Comparison of ENCODE assay signal across 8 cellular contexts in the genomic region with DNA sequence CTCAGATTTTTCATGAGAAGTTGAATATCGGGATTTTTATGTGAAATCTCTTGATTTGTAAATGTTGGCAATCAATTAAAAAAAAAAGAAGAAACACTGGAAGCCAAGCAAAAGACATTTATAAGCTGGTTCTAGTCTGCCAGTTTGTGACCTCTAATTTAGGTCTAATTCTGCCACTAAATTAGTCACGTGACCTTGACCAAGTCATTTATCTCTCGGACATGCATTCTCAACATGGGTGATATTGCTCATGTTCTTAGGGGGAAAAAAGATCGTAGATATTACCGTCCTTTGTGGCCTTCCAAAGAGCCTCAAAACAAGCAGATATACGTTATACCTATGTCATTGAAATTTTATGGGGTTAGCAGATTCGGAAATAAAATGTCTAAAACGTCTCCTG. TPM values are rescaled to one million over a fixed set of nuclear protein-coding genes. Genes with fewer than 3 reads are reported as not detected.
DNase-seq lines count a peak whose midpoint lies in the region; ATAC-seq, FAIRE-seq and TF ChIP-seq lines count a peak whose summit lies in the region.

No MANE protein-coding gene starts in this region.

- no peak overlapping the region for H3K14ac ChIP-seq in H1 (ENCODE audit: insufficient read length)

- no peak overlapping the region for H3K4ac ChIP-seq in H1 (replicated peaks; ENCODE audit: insufficient read length, low read depth, low read length)

- H3K4me3 Mint-ChIP-seq in Caco-2 (ENCODE audit: unreplicated experiment) (peak overlapping the region; percentile 98), neural progenitor cell (peak overlapping the region; percentile 93)

- TF ChIP-seq RAD21 in H1 (IDR thresholded peaks at IDR 0.05 in 1 of 2, conservative IDR thresholded peaks at IDR 0.05 in 1 of 2; ENCODE audit: low read depth in 2 of 2, low read length in 2 of 2): no peak

- H2BK12ac ChIP-seq in H1 (ENCODE audit: low read depth, low read length): no peak overlapping the region

- no peaks in the 10 kb centered on the region; the same call in none of the 2 replicates for H3K23me2 ChIP-seq in H1 (ENCODE audit: low read depth, low read length)

- H3K18ac ChIP-seq in H1 (ENCODE audit: extremely low read depth, low read length): no peak overlapping the region

- H2AK5ac ChIP-seq in H1 (ENCODE audit: low read depth, low read length): no peak overlapping the region

- no peaks in the 10 kb centered on the region for H3K4me1 ChIP-seq in Caco-2
- H3K4me1 ChIP-seq in OCI-LY1 (ENCODE audit: insufficient read depth, low read length, severe bottlenecking): peaks cover 14% of the 10 kb centered on the region
- H3K4me1 ChIP-seq in H1 (replicated peaks in 1 of 4; ENCODE audit: control insufficient read depth in 3 of 4, insufficient read depth in 4 of 4, low read length in 3 of 4): no peaks in the 10 kb centered on the region
- H3K4me1 ChIP-seq in neural progenitor cell: no peaks in the 10 kb centered on the region

- no peak overlapping the region for H4K5ac ChIP-seq in H1 (ENCODE audit: insufficient read length, low read depth, low read length)

- H2AFZ ChIP-seq in OCI-LY1 (ENCODE audit: low read length) (peak overlapping the region; percentile 76), H1 (ENCODE audit: low read length) (peak overlapping the region; percentile 38), neural progenitor cell (replicated peaks) (peak overlapping the region; percentile 45)

- POLR2A ChIA-PET in Caco-2 (lab: Charles Lee): no interaction called here
- POLR2A ChIA-PET in H1 (lab: Charles Lee; ENCODE audit: partially characterized antibody): interaction anchor here (0.6 to 1.9 kb wide), 3 partner anchors 35 to 181 kb away, joined by 3 to 6 read pairs (median 3); no protein-coding TSS in a partner anchor

- no peak for ATAC-seq in HG03432 (IDR thresholded peaks at IDR 0.05; ENCODE audit: unreplicated experiment)
- no peak for ATAC-seq in HG03097 (IDR thresholded peaks at IDR 0.05; ENCODE audit: low FRiP score, unreplicated experiment)

- no peaks in the 10 kb centered on the region for H3K79me1 ChIP-seq in H1 (ENCODE audit: low read depth, low read length)

- H3K36me3 ChIP-seq in Caco-2 (ENCODE audit: control insufficient read depth, insufficient read depth, low read length): no peaks in the 10 kb centered on the region
- H3K36me3 ChIP-seq in OCI-LY1 (ENCODE audit: insufficient read depth, low read length): no peaks in the 10 kb centered on the region
- no peaks in the 10 kb centered on the region for H3K36me3 ChIP-seq in H1 (ENCODE audit: control insufficient read depth in 2 of 4, insufficient read depth in 4 of 4, low read length in 3 of 4)
- no peaks in the 10 kb centered on the region for H3K36me3 ChIP-seq in neural progenitor cell

- no peaks in the 10 kb centered on the region for H3K9me2 ChIP-seq in OCI-LY1 (ENCODE audit: low read depth, low read length)

- H3K79me2 ChIP-seq in OCI-LY1 (ENCODE audit: insufficient read depth, low read length) (no peaks in the 10 kb centered on the region), H1 (ENCODE audit: control insufficient read depth in 1 of 2, insufficient read depth in 2 of 2, low read length in 2 of 2) (no peaks in the 10 kb centered on the region), neural progenitor cell (ENCODE audit: low read depth) (no peaks in the 10 kb centered on the region)

- H3K27ac Mint-ChIP-seq in Caco-2 (ENCODE audit: unreplicated experiment): peak overlapping the region; percentile 95
- peak overlapping the region; percentile 60 for H3K27ac Mint-ChIP-seq in neural progenitor cell

- no peak overlapping the region for H3K56ac ChIP-seq in H1 (replicated peaks; ENCODE audit: insufficient read length, low read depth, low read length)

- H3K4me1 Mint-ChIP-seq in Caco-2 (ENCODE audit: low read depth, unreplicated experiment): no peaks in the 10 kb centered on the region
- peaks cover 12% of the 10 kb centered on the region for H3K4me1 Mint-ChIP-seq in neural progenitor cell

- H3K9ac ChIP-seq in OCI-LY1 (ENCODE audit: low read length): peak overlapping the region; percentile 63; the same call in 1 of the 2 replicates
- H3K9ac ChIP-seq in H1 (replicated peaks in 1 of 4; ENCODE audit: extremely low read depth in 1 of 4, low read depth in 3 of 4, low read length in 3 of 4): 0 out of 7 replicates have a peak overlapping the region, but pooled peaks of 1 of the 4 experiments have one; percentile 61
- H3K9ac ChIP-seq in neural progenitor cell: no peak overlapping the region

- no peak overlapping the region for H2BK120ac ChIP-seq in H1 (replicated peaks; ENCODE audit: low read depth, low read length)

- no peaks in the 10 kb centered on the region for H3K9me3 ChIP-seq in Caco-2
- no peaks in the 10 kb centered on the region for H3K9me3 ChIP-seq in OCI-LY1 (ENCODE audit: low read length)
- H3K9me3 ChIP-seq in H1 (ENCODE audit: insufficient read depth in 2 of 2, low read depth in 1 of 2, low read length in 1 of 2): peaks cover 10 to 15% of the 10 kb centered on the region in 2 experiments; a peak in 3 of 4 replicates
- peaks cover 7% of the 10 kb centered on the region for H3K9me3 ChIP-seq in neural progenitor cell (ENCODE audit: low read depth)

- no peaks in the 10 kb centered on the region for H3K27me3 Mint-ChIP-seq in Caco-2 (ENCODE audit: insufficient read depth, unreplicated experiment)
- H3K27me3 Mint-ChIP-seq in neural progenitor cell (ENCODE audit: insufficient read depth, low read depth): peaks cover 4% of the 10 kb centered on the region

- 83% methylated on average over 8 of the region's 8 CpGs; no CpG with 5 or more reads in 1 of the 2 experiments for WGBS in H1 (ENCODE audit: extremely low coverage in 1 of 2, insufficient coverage in 1 of 2, insufficient read length in 1 of 2, insufficient replicate concordance in 2 of 2, low coverage in 1 of 2, low lambda C conversion rate in 2 of 2, missing lambda C conversion rate in 1 of 2), 2 experiments

- no peaks in the 10 kb centered on the region for H3K9me3 Mint-ChIP-seq in Caco-2 (ENCODE audit: unreplicated experiment)
- H3K9me3 Mint-ChIP-seq in neural progenitor cell: peaks cover 30% of the 10 kb centered on the region

- H2BK15ac ChIP-seq in H1 (ENCODE audit: low read length): no peak overlapping the region

- H3K4me2 ChIP-seq in OCI-LY1 (ENCODE audit: low read length) (peak overlapping the region; percentile 87), H1 (ENCODE audit: insufficient read depth in 1 of 2, low read depth in 2 of 2, low read length in 2 of 2) (peak overlapping the region; percentile 52 to 89), neural progenitor cell (peak overlapping the region; percentile 71)

- TF ChIP-seq CTCF in Caco-2 (IDR thresholded peaks at IDR 0.05; ENCODE audit: insufficient read depth in 1 of 2, low read depth in 1 of 2, low read length in 1 of 2, severe bottlenecking in 1 of 2, unreplicated experiment in 1 of 2): no peak
- TF ChIP-seq CTCF in OCI-LY1 (IDR thresholded peaks at IDR 0.05; ENCODE audit: low read length): no peak
- TF ChIP-seq CTCF in H1 (IDR thresholded peaks at IDR 0.05; ENCODE audit: control extremely low read depth in 1 of 3, insufficient read depth in 1 of 3, low read depth in 1 of 3, low read length in 3 of 3): no peak
- no peak for TF ChIP-seq CTCF in neural progenitor cell (IDR thresholded peaks at IDR 0.05)

- FAIRE-seq in H1 (lab: Jason Lieb, UNC): no peak

- no peak overlapping the region for H2BK5ac ChIP-seq in H1 (ENCODE audit: low read depth, low read length)

- no peak overlapping the region for H4K8ac ChIP-seq in H1 (ENCODE audit: extremely low read depth, insufficient read depth, low read length)

- H3K4me3 ChIP-seq in Caco-2 (ENCODE audit: low read depth, low read length) (peak overlapping the region; percentile 80), OCI-LY1 (ENCODE audit: low read depth, low read length, poor library complexity, severe bottlenecking) (peak overlapping the region; percentile 74), H1 (ENCODE audit: extremely low read depth in 1 of 4, insufficient read depth in 2 of 4, low read depth in 3 of 4, low read length in 4 of 4) (peak overlapping the region; percentile 54 to 80 (median 76)), neural progenitor cell (peak overlapping the region; percentile 51)

- no peaks in the 10 kb centered on the region for H4K20me1 ChIP-seq in OCI-LY1 (ENCODE audit: insufficient read depth, low read length)
- no peaks in the 10 kb centered on the region for H4K20me1 ChIP-seq in H1 (replicated peaks in 1 of 2; ENCODE audit: control insufficient read depth in 1 of 2, insufficient read depth in 2 of 2, low read length in 2 of 2)
- H4K20me1 ChIP-seq in neural progenitor cell (ENCODE audit: low read depth): no peaks in the 10 kb centered on the region

- H3K27me3 ChIP-seq in Caco-2 (replicated peaks; ENCODE audit: control insufficient read depth, insufficient read depth, low read length) (no peaks in the 10 kb centered on the region), OCI-LY1 (ENCODE audit: insufficient read depth, low read length) (0 out of 2 replicates have a peak, but pooled peaks cover 3% of the 10 kb centered on the region), H1 (replicated peaks in 1 of 4; ENCODE audit: control insufficient read depth in 3 of 4, extremely low read depth in 1 of 4, insufficient read depth in 3 of 4, low read length in 3 of 4) (peaks cover 0 to 7% (median 1%) of the 10 kb centered on the region in 4 experiments; a peak in 4 of 7 replicates), neural progenitor cell (peaks cover 20% of the 10 kb centered on the region)

- no peak for TF ChIP-seq POLR2A in H1 (IDR thresholded peaks at IDR 0.05; ENCODE audit: control extremely low read depth in 1 of 2, low read depth in 2 of 2, low read length in 2 of 2)

- no peaks in the 10 kb centered on the region for H3F3A ChIP-seq in OCI-LY1 (ENCODE audit: insufficient read depth, low read length)
- H3F3A ChIP-seq in neural progenitor cell (ENCODE audit: low read depth): no peaks in the 10 kb centered on the region

- no peak overlapping the region for H4K91ac ChIP-seq in H1 (replicated peaks; ENCODE audit: insufficient read length, low read length)

- H3K23ac ChIP-seq in H1 (ENCODE audit: insufficient read length): no peak overlapping the region

- intact Hi-C loops in Caco-2 (cut with micrococcal nuclease; ENCODE audit: unreplicated experiment): no loop called here

- BruUV-seq in Caco-2 (replicated peaks; lab: Mats Ljungman, UMichigan): TSS peak; percentile 48

- CTCF ChIA-PET in Caco-2 (lab: Charles Lee): no interaction called here
- CTCF ChIA-PET in H1 (lab: Charles Lee; ENCODE audit: partially characterized antibody): interaction anchor here (0.7 to 2.5 kb wide), 5 partner anchors 10 to 182 kb away, joined by 3 to 10 read pairs (median 3); no protein-coding TSS in a partner anchor

- H3K27ac ChIP-seq in OCI-LY1 (ENCODE audit: low read depth, low read length, poor library complexity, severe bottlenecking) (no peak overlapping the region), H1 (ENCODE audit: low read depth, low read length) (no peak overlapping the region), neural progenitor cell (no peak overlapping the region)

- DNase-seq in Caco-2 (no peak), H1 (ENCODE audit: low read depth in 1 of 2, low spot score in 2 of 2) (no peak), neural progenitor cell (ENCODE audit: low spot score) (no peak), NCI-H345 (lab: John Stamatoyannopoulos, UW) (no peak)
- no peak for DNase-seq in central memory CD4-positive, alpha-beta T cell

- no peak for TF ChIP-seq EP300 in H1 (IDR thresholded peaks at IDR 0.05; ENCODE audit: borderline replicate concordance in 1 of 2, low read depth in 2 of 2, low read length in 2 of 2)

- H3K36me3 Mint-ChIP-seq in Caco-2 (ENCODE audit: insufficient read depth, unreplicated experiment) (peaks cover 6% of the 10 kb centered on the region), neural progenitor cell (peaks cover 5% of the 10 kb centered on the region)

- H2BK20ac ChIP-seq in H1 (ENCODE audit: low read length): no peak overlapping the region

RNA-seq across cellular contexts. Expression of a gene that starts 52.9 kb away (rescaled TPM):
- total RNA-seq in Caco-2 (2022) (5.3 and 5.9 TPM in 2 replicates), neural progenitor cell (ENCODE audit: low replicate concordance) (14.4 and 15.9 TPM in 2 replicates)
- total RNA-seq in H1 (2021; fragmentation: NEBNext Ultra II Directional; extraction: Animal tissue kit (Norgen Biotek cat#: 25700)): 6.9 and 7.3 TPM in 2 replicates
- 3.7 and 4.1 TPM in 2 replicates for polyA plus RNA-seq in H1 (2011; rRNA removed)
- polyA plus RNA-seq in H1 (2011; cell fraction: cytosol; rRNA removed): 6.0 TPM
- 7.8 TPM for polyA plus RNA-seq in H1 (2011; cell fraction: nucleus; rRNA removed)
- 3.6 to 5.2 TPM (median 4.0 TPM) in 4 replicates for polyA plus RNA-seq in H1 (2012, experiment 1 of 2)
- polyA plus RNA-seq in H1 (2012, experiment 2 of 2): 0.38 TPM
- 6.4 TPM for polyA plus RNA-seq in H1 (2013, experiment 1 of 2)
- 5.7 TPM for polyA plus RNA-seq in H1 (2013, experiment 2 of 2)
- 13.6 and 19.1 TPM in 2 replicates for polyA minus RNA-seq in H1 (2011; rRNA and poly(A)+ RNA removed)
- 8.7 TPM for polyA minus RNA-seq in H1 (2011; cell fraction: cytosol; rRNA and poly(A)+ RNA removed)
- polyA minus RNA-seq in H1 (2011; cell fraction: nucleus; rRNA and poly(A)+ RNA removed): 19.3 TPM
